8 cellular contexts compared by ENCODE assay signal in the genomic region with DNA sequence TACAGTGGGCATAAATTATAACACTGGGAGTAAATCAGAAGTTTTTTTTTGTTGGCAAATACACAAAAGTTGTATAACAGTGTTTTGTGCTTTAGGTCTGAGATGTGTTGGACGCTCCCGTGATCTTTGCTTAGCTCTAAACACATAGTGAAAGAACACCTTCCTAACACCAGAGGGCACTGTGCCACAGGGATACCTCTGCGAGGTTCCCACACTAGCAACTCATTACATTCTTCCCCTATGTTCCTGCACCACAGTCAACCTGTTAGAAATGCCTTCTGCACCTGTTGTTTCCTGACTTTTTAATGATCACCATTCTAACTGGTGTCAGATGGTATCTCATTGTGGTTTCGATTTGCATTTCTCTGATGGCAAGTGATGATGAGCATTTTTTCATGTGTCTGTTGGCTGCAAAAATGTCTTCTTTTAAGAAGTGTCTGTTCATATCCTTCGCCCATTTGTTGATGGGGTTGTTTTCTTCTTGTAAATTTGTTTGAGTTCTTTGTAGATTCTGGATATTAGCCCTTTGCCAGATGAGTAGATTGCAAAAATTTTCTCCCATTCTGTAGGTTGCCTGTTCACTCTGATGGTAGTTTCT.
DNase-seq lines count a peak whose midpoint lies in the region; ATAC-seq and TF ChIP-seq lines count a peak whose summit lies in the region.
"Not testable (repeated sequence)": the region's sequence is repeated elsewhere in the genome, so short reads cannot be mapped to it uniquely, and the experiment has no call there.

No MANE protein-coding gene starts in this region.

- in situ Hi-C loops in brain microvascular endothelial cell (cut with HindIII; ENCODE audit: low pct_ligation_motif_present, low sequenced_read_pairs) = not testable (repeated sequence)

- peak; percentile 90 for TF ChIP-seq CTCF in C4-2B (conservative IDR thresholded peaks at IDR 0.05)
- TF ChIP-seq CTCF in VCaP (conservative IDR thresholded peaks at IDR 0.05) = peak; percentile 86
- peak; percentile 84 for TF ChIP-seq CTCF in brain microvascular endothelial cell (IDR thresholded peaks at IDR 0.05; ENCODE audit: low read depth, low read length, missing control alignments)

- H3K27ac ChIP-seq in C4-2B, VCaP, brain microvascular endothelial cell: not testable (repeated sequence)

- DNase-seq in GM19240 (ENCODE audit: insufficient read length, low spot score) (peak; percentile 19), NCI-H2196 treated with DMSO at 0.1 percent for 48 hours (lab: John Stamatoyannopoulos, UW; ENCODE audit: unreplicated experiment) (peak; percentile 64), brain microvascular endothelial cell (peak; percentile 73), iPS-NIHi7 (ENCODE audit: extremely low spot score) (peak; percentile 81)
- DNase-seq in stimulated activated CD4-positive, alpha-beta T cell treated with anti-CD3 and anti-CD28 coated beads, Interleukin-1b, Interleukin-23, amount 100 ng/mL, for 1 hour (ENCODE audit: low read depth in 2 of 2) = peak; percentile 27 to 30

- H3K27me3 ChIP-seq in brain microvascular endothelial cell (replicated peaks) = not testable (repeated sequence)

- ATAC-seq in HG03196 (IDR thresholded peaks at IDR 0.05; ENCODE audit: unreplicated experiment) = peak; percentile 42

- not testable (repeated sequence) for H3K4me3 ChIP-seq in brain microvascular endothelial cell (ENCODE audit: low read depth, low read length)

- not testable (repeated sequence) for H3K36me3 ChIP-seq in brain microvascular endothelial cell (replicated peaks)

Comparison
In these comparisons a context has a peak if more than half of its experiments do, and no peak if none do; other contexts are left out.
1. DNase-seq: peak in every context shown above with its lines; median percentile 81 in iPS-NIHi7; 73 in brain microvascular endothelial cell; 64 in NCI-H2196 treated with DMSO at 0.1 percent for 48 hours; 28 in stimulated activated CD4-positive, alpha-beta T cell treated with anti-CD3 and anti-CD28 coated beads, Interleukin-1b, Interleukin-23, amount 100 ng/mL, for 1 hour; 19 in GM19240.